1 cellular context compared by ENCODE assay signal in genomic region chr2:150060341-150060740, GRCh38.
TF ChIP-seq lines count a peak whose summit lies in the region.

No MANE protein-coding gene starts in this region.

TF ChIP-seq in H1, 55 proteins besides CTCF, POLR2A, EP300 and RAD21 (continued from another document):
- no peak for TF ChIP-seq E2F6 (IDR thresholded peaks at IDR 0.05)
- peak; percentile 65; the same call in 1 of the 2 replicates for TF ChIP-seq CEBPB (IDR thresholded peaks at IDR 0.05; ENCODE audit: low read depth, low read length)
- TF ChIP-seq FOSL1 (IDR thresholded peaks at IDR 0.05; ENCODE audit: insufficient read depth, low read depth, low read length) = no peak
- TF ChIP-seq POU5F1 (IDR thresholded peaks at IDR 0.05; ENCODE audit: low read depth, low read length) = peak; percentile 79
- TF ChIP-seq TCF12 (IDR thresholded peaks at IDR 0.05; ENCODE audit: low read depth, low read length) = no peak
- TF ChIP-seq CHD7 (IDR thresholded peaks at IDR 0.05; ENCODE audit: insufficient replicate concordance, low read length) = peak; percentile 33
- no peak for TF ChIP-seq SP4 (IDR thresholded peaks at IDR 0.05; ENCODE audit: low read length)
- 0 out of 2 replicates have a peak, but pooled peaks have one; percentile 8 for TF ChIP-seq TEAD4 (IDR thresholded peaks at IDR 0.05; ENCODE audit: low read depth, low read length)
TF ChIP-seq in H1: peak in this region for 5.
